Comparison of ENCODE assay signal across 1 cellular context in genomic region chr4:40173470-40173875, GRCh38.
TF ChIP-seq lines count a peak whose summit lies in the region.

No MANE protein-coding gene starts in this region.

TF ChIP-seq in HepG2, 621 proteins besides CTCF, POLR2A, EP300 and RAD21 (continued from another document):
- TF ChIP-seq, protein P1, sequence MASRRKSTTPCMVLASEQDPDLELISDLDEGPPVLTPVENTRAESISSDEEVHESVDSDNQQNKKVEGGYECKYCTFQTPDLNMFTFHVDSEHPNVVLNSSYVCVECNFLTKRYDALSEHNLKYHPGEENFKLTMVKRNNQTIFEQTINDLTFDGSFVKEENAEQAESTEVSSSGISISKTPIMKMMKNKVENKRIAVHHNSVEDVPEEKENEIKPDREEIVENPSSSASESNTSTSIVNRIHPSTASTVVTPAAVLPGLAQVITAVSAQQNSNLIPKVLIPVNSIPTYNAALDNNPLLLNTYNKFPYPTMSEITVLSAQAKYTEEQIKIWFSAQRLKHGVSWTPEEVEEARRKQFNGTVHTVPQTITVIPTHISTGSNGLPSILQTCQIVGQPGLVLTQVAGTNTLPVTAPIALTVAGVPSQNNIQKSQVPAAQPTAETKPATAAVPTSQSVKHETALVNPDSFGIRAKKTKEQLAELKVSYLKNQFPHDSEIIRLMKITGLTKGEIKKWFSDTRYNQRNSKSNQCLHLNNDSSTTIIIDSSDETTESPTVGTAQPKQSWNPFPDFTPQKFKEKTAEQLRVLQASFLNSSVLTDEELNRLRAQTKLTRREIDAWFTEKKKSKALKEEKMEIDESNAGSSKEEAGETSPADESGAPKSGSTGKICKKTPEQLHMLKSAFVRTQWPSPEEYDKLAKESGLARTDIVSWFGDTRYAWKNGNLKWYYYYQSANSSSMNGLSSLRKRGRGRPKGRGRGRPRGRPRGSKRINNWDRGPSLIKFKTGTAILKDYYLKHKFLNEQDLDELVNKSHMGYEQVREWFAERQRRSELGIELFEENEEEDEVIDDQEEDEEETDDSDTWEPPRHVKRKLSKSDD (CRISPR knock-in tag; IDR thresholded peaks at IDR 0.05; ENCODE audit: low read depth): no peak
- TF ChIP-seq, protein P2, sequence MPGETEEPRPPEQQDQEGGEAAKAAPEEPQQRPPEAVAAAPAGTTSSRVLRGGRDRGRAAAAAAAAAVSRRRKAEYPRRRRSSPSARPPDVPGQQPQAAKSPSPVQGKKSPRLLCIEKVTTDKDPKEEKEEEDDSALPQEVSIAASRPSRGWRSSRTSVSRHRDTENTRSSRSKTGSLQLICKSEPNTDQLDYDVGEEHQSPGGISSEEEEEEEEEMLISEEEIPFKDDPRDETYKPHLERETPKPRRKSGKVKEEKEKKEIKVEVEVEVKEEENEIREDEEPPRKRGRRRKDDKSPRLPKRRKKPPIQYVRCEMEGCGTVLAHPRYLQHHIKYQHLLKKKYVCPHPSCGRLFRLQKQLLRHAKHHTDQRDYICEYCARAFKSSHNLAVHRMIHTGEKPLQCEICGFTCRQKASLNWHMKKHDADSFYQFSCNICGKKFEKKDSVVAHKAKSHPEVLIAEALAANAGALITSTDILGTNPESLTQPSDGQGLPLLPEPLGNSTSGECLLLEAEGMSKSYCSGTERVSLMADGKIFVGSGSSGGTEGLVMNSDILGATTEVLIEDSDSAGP (CRISPR knock-in tag; IDR thresholded peaks at IDR 0.05; ENCODE audit: borderline replicate concordance): no peak
- no peak for TF ChIP-seq HOXA5 (CRISPR knock-in tag; IDR thresholded peaks at IDR 0.05)
